In the genomic region with DNA sequence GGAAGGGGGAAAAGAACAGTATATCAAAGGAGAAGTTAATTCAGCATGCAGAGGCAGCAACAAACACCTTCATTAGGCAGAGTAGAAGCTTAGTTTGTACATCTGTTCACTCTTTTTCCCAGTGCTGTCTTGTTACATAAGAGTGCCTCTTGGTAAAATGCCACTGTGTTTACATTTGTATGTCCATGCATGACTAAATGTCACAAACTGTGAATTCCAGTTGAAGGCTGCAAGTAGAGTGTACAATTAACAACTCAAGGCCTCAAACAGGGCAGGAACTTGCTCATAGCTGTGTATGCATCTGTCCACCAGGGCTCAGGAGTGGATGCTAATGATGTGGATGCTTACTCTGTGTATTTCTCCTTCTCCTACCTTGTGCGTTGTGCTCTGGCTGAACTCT, we compare ENCODE assay signal across 20 cellular contexts.
A peak's percentile ranks its signal among the peaks of the same experiment; 100 is the strongest.
DNase-seq lines count a peak whose midpoint lies in the region; ATAC-seq, FAIRE-seq and TF ChIP-seq lines count a peak whose summit lies in the region.
"Had no signal": no experiment of that assay in that cellular context is flagged by ENCODE, and none has a peak within 500 bp of the region (broad histone marks: within the 10 kb centered on the region; RNA-seq: fewer than 3 reads in every experiment).

No MANE protein-coding gene starts in this region.

- H3K4me1 Mint-ChIP-seq in Caco-2 (ENCODE audit: low read depth, unreplicated experiment) (peaks cover 13% of the 10 kb centered on the region), HFFc6 (ENCODE audit: low read depth) (peaks cover 27% of the 10 kb centered on the region), endothelial cell (ENCODE audit: unreplicated experiment) (peaks cover 5% of the 10 kb centered on the region)
- H3K4me1 Mint-ChIP-seq in activated CD4-positive, alpha-beta memory T cell treated with anti-CD3 and anti-CD28 coated beads for 36 hours (ENCODE audit: low read depth): no peaks in the 10 kb centered on the region
- H3K4me1 Mint-ChIP-seq: naive B cell had no signal

- no peak for TF ChIP-seq POLR2A in HepG2 (IDR thresholded peaks at IDR 0.05; ENCODE audit: insufficient read depth in 1 of 2, low read depth in 2 of 2, low read length in 2 of 2)

- in situ Hi-C loops in brain microvascular endothelial cell (cut with HindIII; ENCODE audit: low pct_ligation_motif_present, low sequenced_read_pairs): no loop called here
- in situ Hi-C loops in HepG2 (cut with HindIII; ENCODE audit: extremely low pct_ligation_motif_present, low pct_unique_long_range_greater_than_20kb): no loop called here

- intact Hi-C loops in Caco-2 (cut with micrococcal nuclease; ENCODE audit: unreplicated experiment): no loop called here
- intact Hi-C loops in HepG2 (cut with micrococcal nuclease; ENCODE audit: unreplicated experiment): no loop called here
- intact Hi-C loops in activated CD4-positive, alpha-beta memory T cell treated with anti-CD3 and anti-CD28 coated beads for 36 hours (cut with micrococcal nuclease): no loop called here

- H3K4me3 Mint-ChIP-seq in Caco-2 (ENCODE audit: unreplicated experiment): no peak overlapping the region
- no peak overlapping the region for H3K4me3 Mint-ChIP-seq in HFFc6
- H3K4me3 Mint-ChIP-seq in endothelial cell (ENCODE audit: unreplicated experiment): no peak overlapping the region
- H3K4me3 Mint-ChIP-seq in activated CD4-positive, alpha-beta memory T cell treated with anti-CD3 and anti-CD28 coated beads for 36 hours: no peak overlapping the region
- H3K4me3 Mint-ChIP-seq: GM23338, naive B cell had no signal

- no peak overlapping the region for H3K9ac ChIP-seq in HepG2 (ENCODE audit: insufficient read depth, low read depth, low read length)
- H3K9ac ChIP-seq: parathyroid adenoma had no signal

- H3K4me2 ChIP-seq in HepG2 (ENCODE audit: low read depth, low read length): no peak overlapping the region
- H3K4me2 ChIP-seq: GM23338, smooth muscle cell had no signal

- H3K36me3 ChIP-seq in Caco-2 (ENCODE audit: control insufficient read depth, insufficient read depth, low read length): 0 out of 2 replicates have a peak, but pooled peaks cover 2% of the 10 kb centered on the region
- H3K36me3 ChIP-seq in brain microvascular endothelial cell (replicated peaks): no peaks in the 10 kb centered on the region
- H3K36me3 ChIP-seq in HepG2 (replicated peaks in 1 of 2; ENCODE audit: control insufficient read depth in 1 of 2, insufficient read depth in 2 of 2, low read length in 2 of 2): peaks cover 0 to under 1% of the 10 kb centered on the region in 2 experiments; a peak in 1 of 5 replicates
- H3K36me3 ChIP-seq: lower lobe of right lung had no signal

- DNase-seq in Caco-2 (no peak), HFFc6 (no peak), brain microvascular endothelial cell (no peak), HepG2 (ENCODE audit: low spot score) (peak; percentile 60), endothelial cell (ENCODE audit: low spot score) (no peak), HuH-7.5 (ENCODE audit: low spot score) (no peak)
- DNase-seq in stimulated activated CD4-positive, alpha-beta T cell treated with anti-CD3 and anti-CD28 coated beads, Interleukin-15, amount 100 ng/mL, for 24 hours: no peak
- no peak for DNase-seq in activated CD4-positive, alpha-beta memory T cell treated with anti-CD3 and anti-CD28 coated beads for 36 hours
- DNase-seq: amniotic stem cell, Calu3, KG1, lower lobe of right lung, naive B cell, SHP77 treated with DMSO at 0.1 percent for 48 hours had no signal

- TF ChIP-seq EP300 in HepG2 (IDR thresholded peaks at IDR 0.05; ENCODE audit: low read depth in 2 of 2, low read length in 2 of 2): no peak; a peak in 1 of 4 replicates
- TF ChIP-seq EP300 in HepG2 (CRISPR knock-in tag; IDR thresholded peaks at IDR 0.05; ENCODE audit: borderline replicate concordance): no peak

- TF ChIP-seq RAD21 in HepG2 (CRISPR knock-in tag; IDR thresholded peaks at IDR 0.05): no peak

- no peak for TF ChIP-seq CTCF in Caco-2 (IDR thresholded peaks at IDR 0.05; ENCODE audit: insufficient read depth in 1 of 2, low read depth in 1 of 2, low read length in 1 of 2, severe bottlenecking in 1 of 2, unreplicated experiment in 1 of 2)
- TF ChIP-seq CTCF in HFFc6 (IDR thresholded peaks at IDR 0.05): peak; percentile 30
- TF ChIP-seq CTCF in brain microvascular endothelial cell (IDR thresholded peaks at IDR 0.05; ENCODE audit: low read depth, low read length, missing control alignments): peak; percentile 25
- TF ChIP-seq CTCF in HepG2 (CRISPR knock-in tag; IDR thresholded peaks at IDR 0.05): 0 out of 2 replicates have a peak, but pooled peaks have one; percentile 15
- no peak for TF ChIP-seq CTCF in endothelial cell (IDR thresholded peaks at IDR 0.05; ENCODE audit: unreplicated experiment)

- no peak overlapping the region for H3K27ac ChIP-seq in brain microvascular endothelial cell
- H3K27ac ChIP-seq in HepG2 (ENCODE audit: extremely low read length, insufficient read depth, low read length): no peak overlapping the region
- H3K27ac ChIP-seq: gastroesophageal sphincter, lower lobe of right lung, parathyroid adenoma, thoracic aorta had no signal

- no TSS peak for BruUV-seq in Caco-2 (replicated peaks; lab: Mats Ljungman, UMichigan)
- BruUV-seq in HepG2 (replicated peaks; lab: Mats Ljungman, UMichigan): no TSS peak

- H3K4me1 ChIP-seq in Caco-2 (peaks cover 13% of the 10 kb centered on the region), HepG2 (ENCODE audit: insufficient read depth, low read length) (peaks cover 33% of the 10 kb centered on the region)
- H3K4me1 ChIP-seq: lower lobe of right lung, parathyroid adenoma had no signal

- CTCF ChIA-PET in Caco-2 (lab: Charles Lee): no interaction called here
- CTCF ChIA-PET in HepG2 (lab: Yijun Ruan, JAX; ENCODE audit: low intra/inter-chr PET ratio, low total read pairs): no interaction called here
- CTCF ChIA-PET in activated CD4-positive, alpha-beta memory T cell treated with anti-CD3 and anti-CD28 coated beads for 36 hours (lab: Charles Lee): no interaction called here

- WGBS in HepG2 (ENCODE audit: low lambda C conversion rate): 25% methylated on average over 1 of the region's 1 CpG

- ATAC-seq in HepG2: peak; percentile 94
- ATAC-seq: gastroesophageal sphincter, GM23338, lower lobe of right lung had no signal

- H3K4me3 ChIP-seq in Caco-2 (ENCODE audit: low read depth, low read length): no peak overlapping the region
- no peak overlapping the region for H3K4me3 ChIP-seq in brain microvascular endothelial cell (ENCODE audit: low read depth, low read length)
- no peak overlapping the region for H3K4me3 ChIP-seq in HepG2 (replicated peaks in 1 of 3; ENCODE audit: insufficient read depth in 1 of 3, low read depth in 2 of 3, low read length in 3 of 3)
- H3K4me3 ChIP-seq: gastroesophageal sphincter, GM23338, lower lobe of right lung, smooth muscle cell, thoracic aorta had no signal

- H3K9me3 Mint-ChIP-seq in Caco-2 (ENCODE audit: unreplicated experiment) (no peaks in the 10 kb centered on the region), HFFc6 (no peaks in the 10 kb centered on the region), endothelial cell (ENCODE audit: unreplicated experiment) (no peaks in the 10 kb centered on the region)
- no peaks in the 10 kb centered on the region for H3K9me3 Mint-ChIP-seq in activated CD4-positive, alpha-beta memory T cell treated with anti-CD3 and anti-CD28 coated beads for 36 hours
- H3K9me3 Mint-ChIP-seq: GM23338 had no signal

- no peaks in the 10 kb centered on the region for H3K9me3 ChIP-seq in Caco-2
- H3K9me3 ChIP-seq in HepG2 (ENCODE audit: low read length): no peaks in the 10 kb centered on the region
- H3K9me3 ChIP-seq: gastroesophageal sphincter, lower lobe of right lung, thoracic aorta had no signal

- no peaks in the 10 kb centered on the region for H3K27me3 ChIP-seq in Caco-2 (replicated peaks; ENCODE audit: control insufficient read depth, insufficient read depth, low read length)
- no peaks in the 10 kb centered on the region for H3K27me3 ChIP-seq in brain microvascular endothelial cell (replicated peaks)
- no peaks in the 10 kb centered on the region for H3K27me3 ChIP-seq in HepG2 (ENCODE audit: control insufficient read depth in 1 of 2, insufficient read depth in 2 of 2, low read length in 2 of 2)
- H3K27me3 ChIP-seq: gastroesophageal sphincter had no signal

- no peaks in the 10 kb centered on the region for H4K20me1 ChIP-seq in HepG2 (ENCODE audit: insufficient read depth, low read length)

- H2AFZ ChIP-seq in HepG2 (ENCODE audit: low read length): no peak overlapping the region
- H2AFZ ChIP-seq: GM23338, parathyroid adenoma had no signal

- FAIRE-seq in HepG2 (lab: Jason Lieb, UNC): no peak
- FAIRE-seq: endometrium had no signal

- POLR2A ChIA-PET in Caco-2 (lab: Charles Lee): interaction anchor here (0.6 kb wide), 1 partner anchor 250 kb away, joined by 3 read pairs; no protein-coding TSS in a partner anchor
- POLR2A ChIA-PET in HepG2 (lab: Yijun Ruan, JAX): interaction anchor here (1.1 kb wide), 1 partner anchor 62 kb away, joined by 3 read pairs; no protein-coding TSS in a partner anchor
- POLR2A ChIA-PET in activated CD4-positive, alpha-beta memory T cell treated with anti-CD3 and anti-CD28 coated beads for 36 hours (lab: Charles Lee): no interaction called here

- H3K27me3 Mint-ChIP-seq in Caco-2 (ENCODE audit: insufficient read depth, unreplicated experiment): no peaks in the 10 kb centered on the region
- H3K27me3 Mint-ChIP-seq in HFFc6 (ENCODE audit: insufficient read depth): no peaks in the 10 kb centered on the region
- no peaks in the 10 kb centered on the region for H3K27me3 Mint-ChIP-seq in endothelial cell (ENCODE audit: unreplicated experiment)
- no peaks in the 10 kb centered on the region for H3K27me3 Mint-ChIP-seq in activated CD4-positive, alpha-beta memory T cell treated with anti-CD3 and anti-CD28 coated beads for 36 hours

- no peaks in the 10 kb centered on the region for H3K79me2 ChIP-seq in HepG2 (ENCODE audit: insufficient read depth, low read length)
- H3K79me2 ChIP-seq: parathyroid adenoma had no signal

- H3K36me3 Mint-ChIP-seq in Caco-2 (ENCODE audit: insufficient read depth, unreplicated experiment) (peaks cover 30% of the 10 kb centered on the region), HFFc6 (ENCODE audit: low read depth) (peaks cover 19% of the 10 kb centered on the region; the same call in 1 of the 2 replicates), endothelial cell (ENCODE audit: low read depth, unreplicated experiment) (no peaks in the 10 kb centered on the region)
- no peaks in the 10 kb centered on the region for H3K36me3 Mint-ChIP-seq in activated CD4-positive, alpha-beta memory T cell treated with anti-CD3 and anti-CD28 coated beads for 36 hours
- H3K36me3 Mint-ChIP-seq: naive B cell had no signal

- H3K27ac Mint-ChIP-seq in Caco-2 (ENCODE audit: unreplicated experiment) (peak overlapping the region; percentile 45), HFFc6 (no peak overlapping the region), endothelial cell (ENCODE audit: unreplicated experiment) (no peak overlapping the region)
- no peak overlapping the region for H3K27ac Mint-ChIP-seq in activated CD4-positive, alpha-beta memory T cell treated with anti-CD3 and anti-CD28 coated beads for 36 hours
- H3K27ac Mint-ChIP-seq: GM23338, naive B cell had no signal

TF ChIP-seq in HepG2, 621 proteins besides CTCF, POLR2A, EP300 and RAD21 (continues in another document):
- TF ChIP-seq FOXP1 (IDR thresholded peaks at IDR 0.05) (no peak), FOXP1 (CRISPR knock-in tag; IDR thresholded peaks at IDR 0.05) (peak; percentile 64), GATAD2A (CRISPR knock-in tag; IDR thresholded peaks at IDR 0.05) (peak; percentile 26; the same call in 1 of the 2 replicates)

Comparison
In these comparisons a context has a peak if more than half of its experiments do, and no peak if none do; other contexts are left out.
1. CTCF ChIP-seq: peak in HFFc6 (single experiment), brain microvascular endothelial cell (single experiment) and HepG2 (single experiment); none in Caco-2 (0 of 2) and endothelial cell (single experiment).